In the genomic region with DNA sequence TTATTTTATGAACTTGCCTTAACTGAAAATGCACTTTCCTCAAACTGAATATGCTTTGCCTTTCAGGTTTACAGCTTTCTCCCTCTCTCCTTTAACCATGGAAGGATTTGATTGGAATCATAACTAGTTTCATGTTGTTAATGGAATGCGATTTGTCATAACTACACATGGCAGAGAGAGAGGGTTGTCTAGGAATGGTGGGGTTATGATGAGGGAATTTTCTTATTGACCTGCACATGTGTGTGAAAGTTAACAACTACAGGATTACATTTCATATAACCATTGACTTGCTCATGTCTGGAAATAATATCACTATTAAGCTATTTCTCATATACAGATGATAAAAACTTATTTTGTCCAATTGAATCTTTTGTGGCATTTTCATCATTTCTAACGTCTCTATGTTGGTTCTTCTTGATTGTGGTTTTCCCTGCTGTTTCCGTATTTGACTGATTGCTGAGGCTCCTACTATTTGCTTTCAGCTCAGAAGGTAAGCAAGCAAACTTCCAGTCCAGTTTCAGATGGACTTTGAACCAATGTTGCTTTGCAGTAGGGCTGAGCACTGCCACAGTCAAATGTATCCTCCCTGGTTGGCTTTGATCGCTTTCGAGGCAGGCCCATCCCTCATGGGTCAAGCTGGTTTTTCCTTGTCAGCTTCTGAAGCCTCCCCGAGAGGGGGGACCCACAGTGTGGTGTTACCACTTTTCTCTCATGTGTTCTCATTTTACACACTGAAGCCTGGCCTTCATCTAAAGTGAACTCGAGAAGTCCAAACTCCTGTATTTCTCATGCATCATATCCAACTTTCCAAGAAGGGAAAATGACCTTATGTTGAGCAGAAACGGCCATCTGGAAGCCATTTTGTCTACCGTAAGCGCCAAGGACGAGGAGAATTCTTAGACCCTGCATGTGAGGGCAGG, we compare ENCODE assay signal across 1 cellular context.
A peak's percentile ranks its signal among the peaks of the same experiment; 100 is the strongest.
TF ChIP-seq lines count a peak whose summit lies in the region.

No MANE protein-coding gene starts in this region.

TF ChIP-seq in HepG2, 621 proteins besides CTCF, POLR2A, EP300 and RAD21 (continued from another document):
- TF ChIP-seq WIZ (CRISPR knock-in tag; IDR thresholded peaks at IDR 0.05) (peak; percentile 98), ZSCAN31 (CRISPR knock-in tag; IDR thresholded peaks at IDR 0.05; ENCODE audit: low read depth) (peak; percentile 52; the same call in 1 of the 2 replicates), ZNF251 (CRISPR knock-in tag; IDR thresholded peaks at IDR 0.05) (no peak; the same call in 1 of the 2 replicates), KLF11 (CRISPR knock-in tag; IDR thresholded peaks at IDR 0.05) (peak; percentile 74; the same call in 1 of the 2 replicates), DMAP1 (CRISPR knock-in tag; IDR thresholded peaks at IDR 0.05) (peak; percentile 76; the same call in 1 of the 2 replicates), TSC22D2 (CRISPR knock-in tag; IDR thresholded peaks at IDR 0.05; ENCODE audit: borderline replicate concordance) (no peak), ELF1 (CRISPR knock-in tag; IDR thresholded peaks at IDR 0.05) (peak; percentile 86)
- TF ChIP-seq, protein P1, sequence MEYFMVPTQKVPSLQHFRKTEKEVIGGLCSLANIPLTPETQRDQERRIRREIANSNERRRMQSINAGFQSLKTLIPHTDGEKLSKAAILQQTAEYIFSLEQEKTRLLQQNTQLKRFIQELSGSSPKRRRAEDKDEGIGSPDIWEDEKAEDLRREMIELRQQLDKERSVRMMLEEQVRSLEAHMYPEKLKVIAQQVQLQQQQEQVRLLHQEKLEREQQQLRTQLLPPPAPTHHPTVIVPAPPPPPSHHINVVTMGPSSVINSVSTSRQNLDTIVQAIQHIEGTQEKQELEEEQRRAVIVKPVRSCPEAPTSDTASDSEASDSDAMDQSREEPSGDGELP (IDR thresholded peaks at IDR 0.05; ENCODE audit: borderline replicate concordance, low read depth) = peak; percentile 80; the same call in 1 of the 2 replicates
